Comparison of ENCODE assay signal across 1 cellular context in the genomic region with DNA sequence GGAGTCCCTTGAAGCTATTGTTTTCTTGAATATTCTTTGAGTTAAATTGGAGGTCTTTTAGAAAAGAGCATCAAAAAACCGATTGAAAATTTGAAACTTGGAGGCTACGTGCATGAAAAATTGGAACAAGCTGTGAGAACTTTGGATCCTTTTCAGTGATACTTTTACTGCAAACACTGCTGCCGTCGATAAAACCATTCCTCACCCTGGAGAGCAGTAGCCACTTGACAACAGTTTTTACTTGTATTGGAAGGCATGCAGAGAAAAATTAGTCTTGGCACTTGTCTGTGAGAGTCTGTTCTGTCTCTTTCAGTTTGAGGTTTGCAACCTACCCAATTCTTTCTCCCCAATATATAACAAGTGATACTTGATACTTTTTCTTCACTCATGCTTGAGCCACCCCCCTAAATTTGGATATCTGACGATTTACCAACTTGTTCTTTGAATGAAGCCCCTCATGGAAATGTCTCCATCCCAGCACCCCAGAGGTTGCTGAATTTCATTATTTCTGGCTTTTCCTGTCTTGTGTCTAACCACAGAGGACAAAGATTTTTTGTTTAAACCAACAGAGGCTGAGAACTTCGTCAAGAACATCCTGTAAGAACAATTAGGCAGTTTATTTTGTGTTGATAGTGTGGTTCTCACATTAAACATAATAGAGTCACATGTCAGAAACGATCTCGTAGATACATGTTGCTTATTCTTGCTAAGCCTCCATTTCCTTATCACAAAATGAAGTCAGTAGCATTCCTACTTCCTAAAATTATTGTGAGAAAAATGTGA.
TF ChIP-seq lines count a peak whose summit lies in the region.

No MANE protein-coding gene starts in this region.

TF ChIP-seq in GM23338, 12 proteins besides CTCF, POLR2A, EP300 and RAD21:
- TF ChIP-seq, protein P1, sequence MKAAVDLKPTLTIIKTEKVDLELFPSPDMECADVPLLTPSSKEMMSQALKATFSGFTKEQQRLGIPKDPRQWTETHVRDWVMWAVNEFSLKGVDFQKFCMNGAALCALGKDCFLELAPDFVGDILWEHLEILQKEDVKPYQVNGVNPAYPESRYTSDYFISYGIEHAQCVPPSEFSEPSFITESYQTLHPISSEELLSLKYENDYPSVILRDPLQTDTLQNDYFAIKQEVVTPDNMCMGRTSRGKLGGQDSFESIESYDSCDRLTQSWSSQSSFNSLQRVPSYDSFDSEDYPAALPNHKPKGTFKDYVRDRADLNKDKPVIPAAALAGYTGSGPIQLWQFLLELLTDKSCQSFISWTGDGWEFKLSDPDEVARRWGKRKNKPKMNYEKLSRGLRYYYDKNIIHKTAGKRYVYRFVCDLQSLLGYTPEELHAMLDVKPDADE (IDR thresholded peaks at IDR 0.05) = no peak
- TF ChIP-seq ZNF462 (CRISPR knock-in tag; IDR thresholded peaks at IDR 0.05) (no peak), ZNF331 (CRISPR knock-in tag; IDR thresholded peaks at IDR 0.05; ENCODE audit: low read depth) (no peak), JUNB (IDR thresholded peaks at IDR 0.05; ENCODE audit: unreplicated experiment) (no peak), STAT1 (IDR thresholded peaks at IDR 0.05; ENCODE audit: unreplicated experiment) (no peak), EZH2 (IDR thresholded peaks at IDR 0.05; ENCODE audit: low read depth, unreplicated experiment) (no peak), ZNF114 (CRISPR knock-in tag; IDR thresholded peaks at IDR 0.05) (no peak), EZH2phosphoT487 (IDR thresholded peaks at IDR 0.05; ENCODE audit: unreplicated experiment) (no peak), POLR2AphosphoS5 (IDR thresholded peaks at IDR 0.05; ENCODE audit: low read depth) (no peak), NANOG (IDR thresholded peaks at IDR 0.05; ENCODE audit: borderline replicate concordance) (no peak), CREB1 (CRISPR knock-in tag; IDR thresholded peaks at IDR 0.05; ENCODE audit: low read depth) (no peak)
- TF ChIP-seq, protein P2, sequence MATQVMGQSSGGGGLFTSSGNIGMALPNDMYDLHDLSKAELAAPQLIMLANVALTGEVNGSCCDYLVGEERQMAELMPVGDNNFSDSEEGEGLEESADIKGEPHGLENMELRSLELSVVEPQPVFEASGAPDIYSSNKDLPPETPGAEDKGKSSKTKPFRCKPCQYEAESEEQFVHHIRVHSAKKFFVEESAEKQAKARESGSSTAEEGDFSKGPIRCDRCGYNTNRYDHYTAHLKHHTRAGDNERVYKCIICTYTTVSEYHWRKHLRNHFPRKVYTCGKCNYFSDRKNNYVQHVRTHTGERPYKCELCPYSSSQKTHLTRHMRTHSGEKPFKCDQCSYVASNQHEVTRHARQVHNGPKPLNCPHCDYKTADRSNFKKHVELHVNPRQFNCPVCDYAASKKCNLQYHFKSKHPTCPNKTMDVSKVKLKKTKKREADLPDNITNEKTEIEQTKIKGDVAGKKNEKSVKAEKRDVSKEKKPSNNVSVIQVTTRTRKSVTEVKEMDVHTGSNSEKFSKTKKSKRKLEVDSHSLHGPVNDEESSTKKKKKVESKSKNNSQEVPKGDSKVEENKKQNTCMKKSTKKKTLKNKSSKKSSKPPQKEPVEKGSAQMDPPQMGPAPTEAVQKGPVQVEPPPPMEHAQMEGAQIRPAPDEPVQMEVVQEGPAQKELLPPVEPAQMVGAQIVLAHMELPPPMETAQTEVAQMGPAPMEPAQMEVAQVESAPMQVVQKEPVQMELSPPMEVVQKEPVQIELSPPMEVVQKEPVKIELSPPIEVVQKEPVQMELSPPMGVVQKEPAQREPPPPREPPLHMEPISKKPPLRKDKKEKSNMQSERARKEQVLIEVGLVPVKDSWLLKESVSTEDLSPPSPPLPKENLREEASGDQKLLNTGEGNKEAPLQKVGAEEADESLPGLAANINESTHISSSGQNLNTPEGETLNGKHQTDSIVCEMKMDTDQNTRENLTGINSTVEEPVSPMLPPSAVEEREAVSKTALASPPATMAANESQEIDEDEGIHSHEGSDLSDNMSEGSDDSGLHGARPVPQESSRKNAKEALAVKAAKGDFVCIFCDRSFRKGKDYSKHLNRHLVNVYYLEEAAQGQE (IDR thresholded peaks at IDR 0.05; ENCODE audit: unreplicated experiment) = no peak
